ENCODE assay signal across 2 cellular contexts in genomic region chr10:3836222-3836820, GRCh38.
TF ChIP-seq lines count a peak whose summit lies in the region.

No MANE protein-coding gene starts in this region.

TF ChIP-seq in SK-N-SH, 30 proteins besides CTCF, POLR2A, EP300 and RAD21 (continued from another document):
- no peak for TF ChIP-seq ZBTB33 (IDR thresholded peaks at IDR 0.05; ENCODE audit: borderline replicate concordance, low read depth)
- no peak for TF ChIP-seq FOXM1 (IDR thresholded peaks at IDR 0.05; ENCODE audit: low read depth)
- no peak for TF ChIP-seq USF2 (IDR thresholded peaks at IDR 0.05; ENCODE audit: borderline replicate concordance, low read depth, low read length)
- TF ChIP-seq MAX (IDR thresholded peaks at IDR 0.05; ENCODE audit: low read depth): no peak
- TF ChIP-seq RXRA (IDR thresholded peaks at IDR 0.05; ENCODE audit: borderline replicate concordance, low read depth): no peak
- no peak for TF ChIP-seq RCOR1 (IDR thresholded peaks at IDR 0.05; ENCODE audit: low read length)
- no peak for TF ChIP-seq SIN3A (IDR thresholded peaks at IDR 0.05; ENCODE audit: borderline replicate concordance, low read depth, low read length)
- TF ChIP-seq RFX5 (IDR thresholded peaks at IDR 0.05; ENCODE audit: low read length): no peak
- no peak for TF ChIP-seq GATA2 (CRISPR knock-in tag; IDR thresholded peaks at IDR 0.05)
- no peak for TF ChIP-seq JUND (IDR thresholded peaks at IDR 0.05)
- no peak for TF ChIP-seq POLR2AphosphoS5 (IDR thresholded peaks at IDR 0.05; ENCODE audit: low read depth, low read length)

TF ChIP-seq in SK-N-SH treated with all-trans-retinoic acid at 6 μM for 48 hours, 23 proteins besides CTCF, POLR2A, EP300 and RAD21 (continued from another document):
- TF ChIP-seq PATZ1 (CRISPR knock-in tag; IDR thresholded peaks at IDR 0.05; ENCODE audit: borderline replicate concordance) (no peak), RARB (CRISPR knock-in tag; IDR thresholded peaks at IDR 0.05) (no peak), TSHZ2 (CRISPR knock-in tag; IDR thresholded peaks at IDR 0.05) (no peak), GLIS3 (CRISPR knock-in tag; IDR thresholded peaks at IDR 0.05) (no peak), OSR1 (CRISPR knock-in tag; IDR thresholded peaks at IDR 0.05) (no peak), CSDC2 (CRISPR knock-in tag; IDR thresholded peaks at IDR 0.05) (no peak), BACH2 (CRISPR knock-in tag; IDR thresholded peaks at IDR 0.05; ENCODE audit: borderline replicate concordance) (no peak), ARNTL (CRISPR knock-in tag; IDR thresholded peaks at IDR 0.05; ENCODE audit: borderline replicate concordance, low read depth) (no peak), ZC3H10 (CRISPR knock-in tag; IDR thresholded peaks at IDR 0.05) (no peak), ESRRG (CRISPR knock-in tag; IDR thresholded peaks at IDR 0.05) (no peak), ZNF565 (CRISPR knock-in tag; conservative IDR thresholded peaks at IDR 0.05; ENCODE audit: low read depth) (no peak), CSRNP3 (CRISPR knock-in tag; IDR thresholded peaks at IDR 0.05) (no peak)
